ENCODE assay signal across 8 cellular contexts in the genomic region with DNA sequence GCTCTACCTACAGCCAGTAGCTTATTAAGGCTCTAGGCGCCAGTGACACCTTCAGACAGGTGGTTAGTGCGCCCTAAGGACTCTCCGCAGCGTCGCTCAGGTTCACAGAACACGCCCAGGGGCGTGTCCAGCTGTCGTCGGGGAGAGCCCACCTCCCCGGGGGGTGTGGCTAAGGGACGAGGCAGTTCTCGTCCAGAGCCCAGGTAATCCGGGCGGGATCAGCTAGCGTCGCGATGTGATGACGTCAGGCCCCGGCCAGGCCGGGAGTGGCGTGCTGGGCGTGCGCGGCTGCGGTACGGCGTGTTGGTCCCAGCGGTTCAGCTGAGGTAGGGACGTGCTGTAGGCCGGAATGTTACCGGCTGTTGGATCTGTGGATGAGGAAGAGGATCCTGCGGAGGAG. TPM values are rescaled to one million over a fixed set of nuclear protein-coding genes. Genes with fewer than 3 reads are reported as not detected.
DNase-seq lines count a peak whose midpoint lies in the region; ATAC-seq and TF ChIP-seq lines count a peak whose summit lies in the region.
"Not testable (repeated sequence)": the region's sequence is repeated elsewhere in the genome, so short reads cannot be mapped to it uniquely, and the experiment has no call there.

A gene (plus strand): TSS at position 301 of the 400 bp plus-strand sequence. CDS start 49 bp downstream, at position 350.

- H4K20me1 ChIP-seq in hepatocyte (ENCODE audit: insufficient read depth, poor library complexity, severe bottlenecking): not testable (repeated sequence)

- H3K79me2 ChIP-seq in hepatocyte: not testable (repeated sequence)

- not testable (repeated sequence) for H3K9me3 Mint-ChIP-seq in T-cell; activated naive CD8-positive, alpha-beta T cell treated with anti-CD3 and anti-CD28 coated beads, Interleukin-2, amount 10 ng/mL, durations not matched to agents 7 days and 5 days; endothelial cell (ENCODE audit: unreplicated experiment)

- H3K4me1 ChIP-seq in hepatocyte (ENCODE audit: insufficient read depth); aorta (ENCODE audit: control insufficient read depth in 1 of 2, insufficient read depth in 2 of 2, low read length in 2 of 2): not testable (repeated sequence)

- WGBS in hepatocyte (ENCODE audit: low lambda C conversion rate, missing lambda C conversion rate): no CpG with 5 or more reads among the region's 32 CpGs
- no CpG with 5 or more reads among the region's 32 CpGs for WGBS in aorta, 2 donors

- H3K27ac Mint-ChIP-seq in T-cell; activated naive CD8-positive, alpha-beta T cell treated with anti-CD3 and anti-CD28 coated beads, Interleukin-2, amount 10 ng/mL, durations not matched to agents 7 days and 5 days; endothelial cell (ENCODE audit: unreplicated experiment): not testable (repeated sequence)

- not testable (repeated sequence) for H3K4me2 ChIP-seq in hepatocyte

- H3K27me3 Mint-ChIP-seq in T-cell; activated naive CD8-positive, alpha-beta T cell treated with anti-CD3 and anti-CD28 coated beads, Interleukin-2, amount 10 ng/mL, durations not matched to agents 7 days and 5 days; endothelial cell (ENCODE audit: unreplicated experiment): not testable (repeated sequence)

- H2AFZ ChIP-seq in hepatocyte: not testable (repeated sequence)

- not testable (repeated sequence) for H3K36me3 Mint-ChIP-seq in T-cell; activated naive CD8-positive, alpha-beta T cell treated with anti-CD3 and anti-CD28 coated beads, Interleukin-2, amount 10 ng/mL, durations not matched to agents 7 days and 5 days; endothelial cell (ENCODE audit: low read depth, unreplicated experiment)

- H3K9me2 ChIP-seq in hepatocyte (replicated peaks; ENCODE audit: insufficient read depth): not testable (repeated sequence)

- H3K9me3 ChIP-seq in hepatocyte (ENCODE audit: low read depth); aorta (ENCODE audit: control insufficient read depth, low read length): not testable (repeated sequence)

- intact Hi-C loops in sciatic nerve (cut with DNase I); aorta (cut with DNase I): not testable (repeated sequence)

- not testable (repeated sequence) for H3K4me1 Mint-ChIP-seq in T-cell; activated naive CD8-positive, alpha-beta T cell treated with anti-CD3 and anti-CD28 coated beads, Interleukin-2, amount 10 ng/mL, durations not matched to agents 7 days and 5 days; endothelial cell (ENCODE audit: unreplicated experiment)

- not testable (repeated sequence) for DNase-seq in H7; T-cell; activated naive CD8-positive, alpha-beta T cell treated with anti-CD3 and anti-CD28 coated beads, Interleukin-2, amount 10 ng/mL, durations not matched to agents 7 days and 5 days; endothelial cell (ENCODE audit: low spot score); hepatocyte (ENCODE audit: low spot score); myocyte (ENCODE audit: low read depth); sciatic nerve (ENCODE audit: low spot score); aorta

- H3K27me3 ChIP-seq in H7 (ENCODE audit: control insufficient read depth, insufficient read depth, low read length); hepatocyte; aorta (ENCODE audit: control insufficient read depth in 1 of 2, insufficient read depth in 2 of 2, low read length in 1 of 2): not testable (repeated sequence)

- not testable (repeated sequence) for TF ChIP-seq CTCF in endothelial cell (IDR thresholded peaks at IDR 0.05; ENCODE audit: unreplicated experiment); hepatocyte (IDR thresholded peaks at IDR 0.05; ENCODE audit: poor library complexity)

- not testable (repeated sequence) for H3K4me3 Mint-ChIP-seq in T-cell; activated naive CD8-positive, alpha-beta T cell treated with anti-CD3 and anti-CD28 coated beads, Interleukin-2, amount 10 ng/mL, durations not matched to agents 7 days and 5 days; endothelial cell (ENCODE audit: unreplicated experiment)

- not testable (repeated sequence) for H3K27ac ChIP-seq in hepatocyte; aorta (ENCODE audit: low read depth in 1 of 2, low read length in 2 of 2)

- H3K36me3 ChIP-seq in H7 (replicated peaks; ENCODE audit: control insufficient read depth, insufficient read depth, low read length); hepatocyte (replicated peaks; ENCODE audit: insufficient read depth, low read depth); aorta (ENCODE audit: control insufficient read depth in 1 of 2, insufficient read depth in 2 of 2, low read length in 1 of 2): not testable (repeated sequence)

- CTCF ChIA-PET in T-cell (lab: Charles Lee): not testable (repeated sequence)

- not testable (repeated sequence) for ATAC-seq in T-cell (replicated peaks in 1 of 4); activated naive CD8-positive, alpha-beta T cell treated with anti-CD3 and anti-CD28 coated beads, Interleukin-2, amount 10 ng/mL, durations not matched to agents 7 days and 5 days (ENCODE audit: low read depth); sciatic nerve; aorta (ENCODE audit: low FRiP score)

- H3K4me3 ChIP-seq in H7 (ENCODE audit: insufficient read depth, low read depth, low read length); hepatocyte; aorta (ENCODE audit: low read length in 2 of 2): not testable (repeated sequence)

- POLR2A ChIA-PET in T-cell (lab: Charles Lee); activated naive CD8-positive, alpha-beta T cell treated with anti-CD3 and anti-CD28 coated beads, Interleukin-2, amount 10 ng/mL, durations not matched to agents 7 days and 5 days (lab: Charles Lee): not testable (repeated sequence)

RNA-seq across cellular contexts. Expression of the gene that starts here (rescaled TPM):
- 11.8 and 12.3 TPM in 2 replicates for total RNA-seq in H7 (2014; rRNA removed; shearing (Covaris generic))
- 10 to 100 TPM; 26.9 to 38.2 (median 32.5) TPM for total RNA-seq in T-cell
- total RNA-seq in activated naive CD8-positive, alpha-beta T cell treated with anti-CD3 and anti-CD28 coated beads, Interleukin-2, amount 10 ng/mL, durations not matched to agents 7 days and 5 days: 10 to 100 TPM; 33.8 to 35.6 TPM
- total RNA-seq in endothelial cell (ENCODE audit: unreplicated experiment): 15.2 TPM
- 41.1 and 41.7 TPM in 2 replicates for total RNA-seq in hepatocyte
- polyA plus RNA-seq in hepatocyte: 47.5 and 49.3 TPM in 2 replicates
- total RNA-seq in myocyte: 16.1 and 21.3 TPM in 2 replicates
- polyA plus RNA-seq in myocyte (2012): 29.9 TPM
- 28.1 TPM for total RNA-seq in sciatic nerve
- 10 to 100 TPM; 20.5 to 38.6 TPM for total RNA-seq in aorta
- 10 to 100 TPM; 13.5 to 16.2 TPM for polyA plus RNA-seq in aorta
